In genomic region chr7:73557108-73557396, GRCh38 we compare ENCODE assay signal across 1 cellular context.
TF ChIP-seq lines count a peak whose summit lies in the region.

No MANE protein-coding gene starts in this region.

TF ChIP-seq in HepG2, 621 proteins besides CTCF, POLR2A, EP300 and RAD21 (continued from another document and continues in another):
- TF ChIP-seq ZGPAT (CRISPR knock-in tag; IDR thresholded peaks at IDR 0.05) (no peak), ZNF225 (CRISPR knock-in tag; IDR thresholded peaks at IDR 0.05) (no peak), KMT2B (CRISPR knock-in tag; IDR thresholded peaks at IDR 0.05) (peak; percentile 71), ZNF674 (CRISPR knock-in tag; IDR thresholded peaks at IDR 0.05; ENCODE audit: low read depth) (peak; percentile 8; the same call in 1 of the 2 replicates), FOXA1 (IDR thresholded peaks at IDR 0.05) (no peak), FOXA1 (CRISPR knock-in tag; IDR thresholded peaks at IDR 0.05) (no peak), ZNF468 (CRISPR knock-in tag; IDR thresholded peaks at IDR 0.05) (no peak), SMAD3 (CRISPR knock-in tag; IDR thresholded peaks at IDR 0.05) (no peak), ZNF616 (CRISPR knock-in tag; IDR thresholded peaks at IDR 0.05; ENCODE audit: low read depth) (no peak), GMEB2 (CRISPR knock-in tag; IDR thresholded peaks at IDR 0.05; ENCODE audit: low read depth) (peak; percentile 80), SUZ12 (IDR thresholded peaks at IDR 0.05; ENCODE audit: low read depth, low read length) (no peak), PRMT3 (CRISPR knock-in tag; IDR thresholded peaks at IDR 0.05; ENCODE audit: borderline replicate concordance, low read depth) (no peak), CCDC6 (CRISPR knock-in tag; IDR thresholded peaks at IDR 0.05) (no peak), ZNF572 (CRISPR knock-in tag; IDR thresholded peaks at IDR 0.05) (no peak), ZNF749 (CRISPR knock-in tag; IDR thresholded peaks at IDR 0.05; ENCODE audit: borderline replicate concordance) (no peak; the same call in 1 of the 2 replicates), ZNF550 (CRISPR knock-in tag; IDR thresholded peaks at IDR 0.05; ENCODE audit: borderline replicate concordance) (no peak), NAIF1 (CRISPR knock-in tag; IDR thresholded peaks at IDR 0.05; ENCODE audit: borderline replicate concordance) (no peak), KLF16 (CRISPR knock-in tag; IDR thresholded peaks at IDR 0.05) (peak in 1 of 2 experiments; percentile 43; a peak in 1 of 4 replicates), TRIM24 (CRISPR knock-in tag; IDR thresholded peaks at IDR 0.05) (no peak), ZSCAN9 (CRISPR knock-in tag; IDR thresholded peaks at IDR 0.05; ENCODE audit: borderline replicate concordance) (no peak), ZNF703 (CRISPR knock-in tag; IDR thresholded peaks at IDR 0.05; ENCODE audit: borderline replicate concordance) (no peak), NKX3-1 (CRISPR knock-in tag; IDR thresholded peaks at IDR 0.05) (no peak), SNAPC4 (CRISPR knock-in tag; IDR thresholded peaks at IDR 0.05) (no peak), ZNF670 (CRISPR knock-in tag; IDR thresholded peaks at IDR 0.05; ENCODE audit: borderline replicate concordance) (no peak), NRL (CRISPR knock-in tag; IDR thresholded peaks at IDR 0.05; ENCODE audit: borderline replicate concordance) (no peak), ZKSCAN1 (IDR thresholded peaks at IDR 0.05; ENCODE audit: low read length) (no peak), MTA1 (CRISPR knock-in tag; IDR thresholded peaks at IDR 0.05; ENCODE audit: borderline replicate concordance) (no peak), ZNF367 (CRISPR knock-in tag; IDR thresholded peaks at IDR 0.05; ENCODE audit: borderline replicate concordance) (no peak), ZNF251 (CRISPR knock-in tag; IDR thresholded peaks at IDR 0.05) (no peak), PTBP1 (IDR thresholded peaks at IDR 0.05; ENCODE audit: low read depth, low read length, poor library complexity, severe bottlenecking) (no peak), IRF1 (CRISPR knock-in tag; IDR thresholded peaks at IDR 0.05; ENCODE audit: low read depth) (no peak), ZNF607 (CRISPR knock-in tag; IDR thresholded peaks at IDR 0.05; ENCODE audit: borderline replicate concordance) (0 out of 2 replicates have a peak, but pooled peaks have one; percentile 9), ZNF562 (CRISPR knock-in tag; IDR thresholded peaks at IDR 0.05; ENCODE audit: borderline replicate concordance) (no peak), SPEN (CRISPR knock-in tag; IDR thresholded peaks at IDR 0.05; ENCODE audit: low read depth) (no peak), DDIT3 (CRISPR knock-in tag; IDR thresholded peaks at IDR 0.05) (no peak)
- TF ChIP-seq, protein P1, sequence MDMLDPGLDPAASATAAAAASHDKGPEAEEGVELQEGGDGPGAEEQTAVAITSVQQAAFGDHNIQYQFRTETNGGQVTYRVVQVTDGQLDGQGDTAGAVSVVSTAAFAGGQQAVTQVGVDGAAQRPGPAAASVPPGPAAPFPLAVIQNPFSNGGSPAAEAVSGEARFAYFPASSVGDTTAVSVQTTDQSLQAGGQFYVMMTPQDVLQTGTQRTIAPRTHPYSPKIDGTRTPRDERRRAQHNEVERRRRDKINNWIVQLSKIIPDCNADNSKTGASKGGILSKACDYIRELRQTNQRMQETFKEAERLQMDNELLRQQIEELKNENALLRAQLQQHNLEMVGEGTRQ (IDR thresholded peaks at IDR 0.05; ENCODE audit: low read depth, low read length) = no peak
- TF ChIP-seq, protein P1 (CRISPR knock-in tag; IDR thresholded peaks at IDR 0.05; ENCODE audit: borderline replicate concordance) = no peak
- TF ChIP-seq, protein P2, sequence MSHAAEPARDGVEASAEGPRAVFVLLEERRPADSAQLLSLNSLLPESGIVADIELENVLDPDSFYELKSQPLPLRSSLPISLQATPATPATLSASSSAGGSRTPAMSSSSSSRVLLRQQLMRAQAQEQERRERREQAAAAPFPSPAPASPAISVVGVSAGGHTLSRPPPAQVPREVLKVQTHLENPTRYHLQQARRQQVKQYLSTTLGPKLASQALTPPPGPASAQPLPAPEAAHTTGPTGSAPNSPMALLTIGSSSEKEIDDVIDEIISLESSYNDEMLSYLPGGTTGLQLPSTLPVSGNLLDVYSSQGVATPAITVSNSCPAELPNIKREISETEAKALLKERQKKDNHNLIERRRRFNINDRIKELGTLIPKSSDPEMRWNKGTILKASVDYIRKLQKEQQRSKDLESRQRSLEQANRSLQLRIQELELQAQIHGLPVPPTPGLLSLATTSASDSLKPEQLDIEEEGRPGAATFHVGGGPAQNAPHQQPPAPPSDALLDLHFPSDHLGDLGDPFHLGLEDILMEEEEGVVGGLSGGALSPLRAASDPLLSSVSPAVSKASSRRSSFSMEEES (CRISPR knock-in tag; IDR thresholded peaks at IDR 0.05) = no peak
- TF ChIP-seq, protein P3, sequence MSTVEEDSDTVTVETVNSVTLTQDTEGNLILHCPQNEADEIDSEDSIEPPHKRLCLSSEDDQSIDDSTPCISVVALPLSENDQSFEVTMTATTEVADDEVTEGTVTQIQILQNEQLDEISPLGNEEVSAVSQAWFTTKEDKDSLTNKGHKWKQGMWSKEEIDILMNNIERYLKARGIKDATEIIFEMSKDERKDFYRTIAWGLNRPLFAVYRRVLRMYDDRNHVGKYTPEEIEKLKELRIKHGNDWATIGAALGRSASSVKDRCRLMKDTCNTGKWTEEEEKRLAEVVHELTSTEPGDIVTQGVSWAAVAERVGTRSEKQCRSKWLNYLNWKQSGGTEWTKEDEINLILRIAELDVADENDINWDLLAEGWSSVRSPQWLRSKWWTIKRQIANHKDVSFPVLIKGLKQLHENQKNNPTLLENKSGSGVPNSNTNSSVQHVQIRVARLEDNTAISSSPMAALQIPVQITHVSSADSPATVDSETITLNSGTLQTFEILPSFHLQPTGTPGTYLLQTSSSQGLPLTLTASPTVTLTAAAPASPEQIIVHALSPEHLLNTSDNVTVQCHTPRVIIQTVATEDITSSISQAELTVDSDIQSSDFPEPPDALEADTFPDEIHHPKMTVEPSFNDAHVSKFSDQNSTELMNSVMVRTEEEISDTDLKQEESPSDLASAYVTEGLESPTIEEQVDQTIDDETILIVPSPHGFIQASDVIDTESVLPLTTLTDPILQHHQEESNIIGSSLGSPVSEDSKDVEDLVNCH (CRISPR knock-in tag; IDR thresholded peaks at IDR 0.05) = no peak
- TF ChIP-seq, protein P4, sequence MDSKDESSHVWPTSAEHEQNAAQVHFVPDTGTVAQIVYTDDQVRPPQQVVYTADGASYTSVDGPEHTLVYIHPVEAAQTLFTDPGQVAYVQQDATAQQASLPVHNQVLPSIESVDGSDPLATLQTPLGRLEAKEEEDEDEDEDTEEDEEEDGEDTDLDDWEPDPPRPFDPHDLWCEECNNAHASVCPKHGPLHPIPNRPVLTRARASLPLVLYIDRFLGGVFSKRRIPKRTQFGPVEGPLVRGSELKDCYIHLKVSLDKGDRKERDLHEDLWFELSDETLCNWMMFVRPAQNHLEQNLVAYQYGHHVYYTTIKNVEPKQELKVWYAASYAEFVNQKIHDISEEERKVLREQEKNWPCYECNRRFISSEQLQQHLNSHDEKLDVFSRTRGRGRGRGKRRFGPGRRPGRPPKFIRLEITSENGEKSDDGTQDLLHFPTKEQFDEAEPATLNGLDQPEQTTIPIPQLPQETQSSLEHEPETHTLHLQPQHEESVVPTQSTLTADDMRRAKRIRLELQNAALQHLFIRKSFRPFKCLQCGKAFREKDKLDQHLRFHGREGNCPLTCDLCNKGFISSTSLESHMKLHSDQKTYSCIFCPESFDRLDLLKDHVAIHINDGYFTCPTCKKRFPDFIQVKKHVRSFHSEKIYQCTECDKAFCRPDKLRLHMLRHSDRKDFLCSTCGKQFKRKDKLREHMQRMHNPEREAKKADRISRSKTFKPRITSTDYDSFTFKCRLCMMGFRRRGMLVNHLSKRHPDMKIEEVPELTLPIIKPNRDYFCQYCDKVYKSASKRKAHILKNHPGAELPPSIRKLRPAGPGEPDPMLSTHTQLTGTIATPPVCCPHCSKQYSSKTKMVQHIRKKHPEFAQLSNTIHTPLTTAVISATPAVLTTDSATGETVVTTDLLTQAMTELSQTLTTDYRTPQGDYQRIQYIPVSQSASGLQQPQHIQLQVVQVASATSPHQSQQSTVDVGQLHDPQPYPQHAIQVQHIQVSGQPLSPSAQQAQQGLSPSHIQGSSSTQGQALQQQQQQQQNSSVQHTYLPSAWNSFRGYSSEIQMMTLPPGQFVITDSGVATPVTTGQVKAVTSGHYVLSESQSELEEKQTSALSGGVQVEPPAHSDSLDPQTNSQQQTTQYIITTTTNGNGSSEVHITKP (CRISPR knock-in tag; IDR thresholded peaks at IDR 0.05; ENCODE audit: low read depth) = 0 out of 2 replicates have a peak, but pooled peaks have one; percentile 22
- TF ChIP-seq, protein P5, sequence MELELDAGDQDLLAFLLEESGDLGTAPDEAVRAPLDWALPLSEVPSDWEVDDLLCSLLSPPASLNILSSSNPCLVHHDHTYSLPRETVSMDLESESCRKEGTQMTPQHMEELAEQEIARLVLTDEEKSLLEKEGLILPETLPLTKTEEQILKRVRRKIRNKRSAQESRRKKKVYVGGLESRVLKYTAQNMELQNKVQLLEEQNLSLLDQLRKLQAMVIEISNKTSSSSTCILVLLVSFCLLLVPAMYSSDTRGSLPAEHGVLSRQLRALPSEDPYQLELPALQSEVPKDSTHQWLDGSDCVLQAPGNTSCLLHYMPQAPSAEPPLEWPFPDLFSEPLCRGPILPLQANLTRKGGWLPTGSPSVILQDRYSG (CRISPR knock-in tag; IDR thresholded peaks at IDR 0.05) = no peak
